In the genomic region with DNA sequence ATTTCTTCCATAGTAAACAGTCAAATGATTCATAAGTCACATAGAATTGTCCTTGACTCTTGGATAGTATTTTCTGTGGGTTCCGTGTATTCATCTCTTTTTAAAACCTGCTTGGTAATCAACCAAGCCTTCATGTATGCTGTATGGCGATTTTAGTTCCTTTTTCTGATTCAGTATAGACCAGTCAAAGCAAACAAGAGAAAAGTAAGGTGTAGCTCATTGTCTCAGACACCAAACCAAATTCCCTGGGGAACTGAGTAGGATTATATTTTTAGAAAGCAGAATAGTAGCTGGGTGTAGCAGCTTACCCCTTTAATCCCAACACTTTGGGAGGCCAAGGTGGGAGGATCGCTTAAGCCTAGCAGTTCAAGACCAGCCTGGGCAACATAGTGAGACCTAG, we compare ENCODE assay signal across 36 cellular contexts.
"Had no signal": no experiment of that assay in that cellular context is flagged by ENCODE, and none has a peak within 500 bp of the region (broad histone marks: within the 10 kb centered on the region; RNA-seq: fewer than 3 reads in every experiment).

No MANE protein-coding gene starts in this region.

- H3K4me3 Mint-ChIP-seq: activated CD4-positive, alpha-beta memory T cell treated with anti-CD3 and anti-CD28 coated beads, Interleukin-2, amount 10 ng/mL, durations not matched to agents 7 days and 5 days; activated CD8-positive, alpha-beta memory T cell treated with anti-CD3 and anti-CD28 coated beads, Interleukin-2, amount 10 ng/mL, durations not matched to agents 7 days and 5 days; activated naive CD4-positive, alpha-beta T cell treated with anti-CD3 and anti-CD28 coated beads, Interleukin-2, amount 10 ng/mL, durations not matched to agents 7 days and 5 days; activated naive CD8-positive, alpha-beta T cell; activated naive CD8-positive, alpha-beta T cell treated with anti-CD3 and anti-CD28 coated beads, Interleukin-2, amount 50 U/mL, for 24 hours; brain had no signal

- H3K4me1 Mint-ChIP-seq: activated CD4-positive, alpha-beta memory T cell treated with anti-CD3 and anti-CD28 coated beads, Interleukin-2, amount 10 ng/mL, durations not matched to agents 7 days and 5 days; activated CD8-positive, alpha-beta memory T cell treated with anti-CD3 and anti-CD28 coated beads, Interleukin-2, amount 10 ng/mL, durations not matched to agents 7 days and 5 days; activated naive CD4-positive, alpha-beta T cell treated with anti-CD3 and anti-CD28 coated beads, Interleukin-2, amount 10 ng/mL, durations not matched to agents 7 days and 5 days; activated naive CD8-positive, alpha-beta T cell treated with anti-CD3 and anti-CD28 coated beads, Interleukin-2, amount 50 U/mL, for 24 hours; brain had no signal

- H3K36me3 ChIP-seq: WERI-Rb-1 had no signal

- DNase-seq: activated CD4-positive, alpha-beta memory T cell treated with anti-CD3 and anti-CD28 coated beads, Interleukin-2, amount 10 ng/mL, durations not matched to agents 7 days and 5 days; activated CD4-positive, alpha-beta T cell treated with anti-CD3 and anti-CD28 coated beads for 1 hour; activated CD4-positive, alpha-beta T cell treated with anti-CD3 and anti-CD28 coated beads for 48 hours; activated CD4-positive, CD25-positive, alpha-beta regulatory T cell; activated CD8-positive, alpha-beta memory T cell treated with anti-CD3 and anti-CD28 coated beads for 24 hours; activated CD8-positive, alpha-beta memory T cell treated with anti-CD3 and anti-CD28 coated beads, Interleukin-2, amount 10 ng/mL, durations not matched to agents 7 days and 5 days; activated CD8-positive, alpha-beta memory T cell treated with anti-CD3 and anti-CD28 coated beads, Interleukin-2, amount 50 U/mL, for 48 hours; activated effector memory CD4-positive, alpha-beta T cell treated with Interleukin-2 at 50 U/mL for 16 hours; activated naive CD4-positive, alpha-beta T cell treated with anti-CD3 and anti-CD28 coated beads, Interleukin-2, amount 10 ng/mL, durations not matched to agents 7 days and 5 days; activated naive CD8-positive, alpha-beta T cell treated with anti-CD3 and anti-CD28 coated beads, Interleukin-2, amount 50 U/mL, for 24 hours; activated T-cell treated with anti-CD3 and anti-CD28 coated beads, Interleukin-2, amount 50 U/mL, for 48 hours; anterior cingulate cortex; caudate nucleus; cerebellar nuclear complex; Karpas-422; NCI-H1048; NCI-H1105 treated with DMSO at 0.1 percent for 48 hours; NCI-H1436; NCI-H1694; NCI-H2029; NCI-H2107; NCI-H2171; NCI-H510A; NCI-H526; NCI-H748 treated with DMSO at 0.1 percent for 48 hours; NK-92 treated with Interleukin-12 subunit alpha and Interleukin-12 subunit beta, amount 100 ng/mL, for 24 hours; PC-9; SIG-M5; SW 1271; T-helper 1 cell; T1000; WERI-Rb-1 had no signal

- H3K27me3 Mint-ChIP-seq: activated CD4-positive, alpha-beta memory T cell treated with anti-CD3 and anti-CD28 coated beads, Interleukin-2, amount 10 ng/mL, durations not matched to agents 7 days and 5 days; activated CD8-positive, alpha-beta memory T cell treated with anti-CD3 and anti-CD28 coated beads, Interleukin-2, amount 10 ng/mL, durations not matched to agents 7 days and 5 days; activated naive CD4-positive, alpha-beta T cell treated with anti-CD3 and anti-CD28 coated beads, Interleukin-2, amount 10 ng/mL, durations not matched to agents 7 days and 5 days; activated naive CD8-positive, alpha-beta T cell; activated naive CD8-positive, alpha-beta T cell treated with anti-CD3 and anti-CD28 coated beads, Interleukin-2, amount 50 U/mL, for 24 hours; brain had no signal

- H3K36me3 Mint-ChIP-seq: activated CD8-positive, alpha-beta memory T cell treated with anti-CD3 and anti-CD28 coated beads, Interleukin-2, amount 10 ng/mL, durations not matched to agents 7 days and 5 days had no signal

- ATAC-seq: activated CD8-positive, alpha-beta memory T cell treated with anti-CD3 and anti-CD28 coated beads, Interleukin-2, amount 10 ng/mL, durations not matched to agents 7 days and 5 days; activated naive CD8-positive, alpha-beta T cell treated with anti-CD3 and anti-CD28 coated beads, Interleukin-2, amount 50 U/mL, for 24 hours; Right ventricle myocardium inferior had no signal

- H3K4me2 ChIP-seq: PC-9 had no signal

- H3K4me3 ChIP-seq: PC-9 had no signal

- H3K27ac ChIP-seq: PC-9, RWPE1, WERI-Rb-1 had no signal

- H3K9me3 Mint-ChIP-seq: activated CD4-positive, alpha-beta memory T cell treated with anti-CD3 and anti-CD28 coated beads, Interleukin-2, amount 10 ng/mL, durations not matched to agents 7 days and 5 days; activated naive CD4-positive, alpha-beta T cell treated with anti-CD3 and anti-CD28 coated beads, Interleukin-2, amount 10 ng/mL, durations not matched to agents 7 days and 5 days; activated naive CD8-positive, alpha-beta T cell treated with anti-CD3 and anti-CD28 coated beads, Interleukin-2, amount 50 U/mL, for 24 hours had no signal

- H3K27ac Mint-ChIP-seq: activated CD4-positive, alpha-beta memory T cell treated with anti-CD3 and anti-CD28 coated beads, Interleukin-2, amount 10 ng/mL, durations not matched to agents 7 days and 5 days; activated CD8-positive, alpha-beta memory T cell treated with anti-CD3 and anti-CD28 coated beads, Interleukin-2, amount 10 ng/mL, durations not matched to agents 7 days and 5 days; activated naive CD4-positive, alpha-beta T cell treated with anti-CD3 and anti-CD28 coated beads, Interleukin-2, amount 10 ng/mL, durations not matched to agents 7 days and 5 days; activated naive CD8-positive, alpha-beta T cell; activated naive CD8-positive, alpha-beta T cell treated with anti-CD3 and anti-CD28 coated beads, Interleukin-2, amount 50 U/mL, for 24 hours; brain had no signal
